In the genomic region with DNA sequence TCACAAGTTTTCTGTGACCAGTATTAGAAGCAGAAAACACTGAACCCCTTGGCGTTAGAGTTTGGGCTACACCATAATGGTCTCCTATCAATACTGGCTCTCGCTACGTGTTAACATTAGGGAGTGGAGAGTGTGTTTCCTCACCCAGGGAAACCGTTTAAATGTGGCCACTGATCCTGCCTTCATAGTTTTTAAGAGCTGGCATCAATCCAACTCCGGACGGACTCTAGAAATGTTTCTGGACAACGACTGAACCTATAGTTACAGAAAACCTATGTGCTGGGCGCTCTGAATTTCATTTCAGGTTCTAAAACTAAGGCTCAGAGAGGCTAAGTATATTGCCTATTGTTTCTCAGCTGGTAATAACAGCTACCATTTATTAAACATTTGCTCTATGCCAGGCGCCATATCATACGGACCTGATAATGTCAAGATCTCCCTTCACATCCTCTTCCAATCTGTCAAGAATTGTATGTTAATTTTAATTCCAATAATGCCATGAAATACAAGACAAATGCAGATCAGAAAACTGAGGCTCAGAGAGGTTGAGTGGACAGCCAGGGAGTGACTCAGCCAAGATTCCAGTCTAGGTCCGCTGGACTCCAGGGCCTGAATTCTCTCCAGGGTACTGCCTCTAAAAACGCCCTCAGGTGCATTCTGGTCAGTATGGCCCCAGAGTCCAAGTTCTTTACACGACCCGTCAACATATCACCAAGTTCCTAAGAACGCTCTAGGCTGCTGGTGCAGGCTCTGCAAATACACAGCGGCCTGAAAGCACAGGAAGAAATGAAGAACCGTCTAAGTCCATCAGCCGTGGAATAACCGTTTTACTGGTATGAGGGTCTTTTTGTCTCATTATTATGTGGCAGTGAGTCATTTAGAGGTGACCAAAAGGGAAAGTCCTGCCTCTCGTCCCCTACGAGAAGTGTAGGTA, we compare ENCODE assay signal across 8 cellular contexts. TPM values are rescaled to one million over a fixed set of nuclear protein-coding genes. Genes with fewer than 3 reads are reported as not detected.
A peak's percentile ranks its signal among the peaks of the same experiment; 100 is the strongest.
DNase-seq lines count a peak whose midpoint lies in the region; ATAC-seq, FAIRE-seq and TF ChIP-seq lines count a peak whose summit lies in the region.

No MANE protein-coding gene starts in this region.

- H3K79me2 ChIP-seq in SU-DHL-6 (ENCODE audit: insufficient read depth, low read length), result peaks cover 36% of the 10 kb centered on the region

- peak overlapping the region; percentile 85 for H3K27ac ChIP-seq in SU-DHL-6 (ENCODE audit: low read depth, low read length)

- H3K36me3 Mint-ChIP-seq in natural killer cell, result no peaks in the 10 kb centered on the region

- H3K4me3 Mint-ChIP-seq in natural killer cell, result peak overlapping the region; percentile 97

- peak overlapping the region; percentile 89 for H3K4me3 ChIP-seq in SU-DHL-6 (ENCODE audit: insufficient read depth, low read length, poor library complexity, severe bottlenecking)

- H3K27me3 ChIP-seq in SU-DHL-6 (ENCODE audit: low read length), result no peaks in the 10 kb centered on the region

- peaks cover 25 to 39% of the 10 kb centered on the region in 2 donors for H3K4me1 Mint-ChIP-seq in natural killer cell

- peak overlapping the region; percentile 90 for H3K9ac ChIP-seq in SU-DHL-6 (ENCODE audit: low read length)

- no peaks in the 10 kb centered on the region; the same call in 1 of the 2 replicates for H4K20me1 ChIP-seq in SU-DHL-6 (ENCODE audit: low read depth, low read length)

- peak overlapping the region; percentile 96 for H3K4me2 ChIP-seq in SU-DHL-6 (ENCODE audit: low read depth, low read length, poor library complexity, severe bottlenecking)

- H3K9me3 Mint-ChIP-seq in natural killer cell, result no peaks in the 10 kb centered on the region

- in situ Hi-C loops in ACHN (cut with HindIII; ENCODE audit: low pct_ligation_motif_present, low pct_unique_long_range_greater_than_20kb, low sequenced_read_pairs), result no loop called here

- TF ChIP-seq CTCF in SU-DHL-6 (IDR thresholded peaks at IDR 0.05; ENCODE audit: insufficient read depth, low read length, poor library complexity, severe bottlenecking) (no peak), natural killer cell (IDR thresholded peaks at IDR 0.05) (no peak)

- H3F3A ChIP-seq in SU-DHL-6 (ENCODE audit: insufficient read depth), result peaks cover 45% of the 10 kb centered on the region

- H3K27me3 Mint-ChIP-seq in natural killer cell (ENCODE audit: low read depth in 2 of 2), result no peaks in the 10 kb centered on the region

- peak; percentile 34 for ATAC-seq in GM19463 (IDR thresholded peaks at IDR 0.05; ENCODE audit: unreplicated experiment)
- ATAC-seq in esophagus mucosa, result peak; percentile 0
- ATAC-seq in natural killer cell, result peak in 1 of 3 donors; percentile 1

- no peaks in the 10 kb centered on the region for H3K9me2 ChIP-seq in SU-DHL-6 (replicated peaks; ENCODE audit: insufficient read depth, low read length)

- peak overlapping the region; percentile 94 to 95 for H3K27ac Mint-ChIP-seq in natural killer cell

- DNase-seq in ACHN, result peak; percentile 71
- no peak for DNase-seq in natural killer cell
- DNase-seq in dedifferentiated amniotic fluid mesenchymal stem cell (ENCODE audit: extremely low spot score), result no peak
- DNase-seq in NCI-H1930 (lab: John Stamatoyannopoulos, UW), result no peak
- no peak for DNase-seq in frontal cortex (ENCODE audit: low spot score in 2 of 2)

- peaks cover 4% of the 10 kb centered on the region; the same call in 1 of the 2 replicates for H3K36me3 ChIP-seq in SU-DHL-6 (ENCODE audit: low read length)

- no peak for FAIRE-seq in frontal cortex (lab: Jason Lieb, UNC)

- no peaks in the 10 kb centered on the region for H3K9me3 ChIP-seq in SU-DHL-6 (ENCODE audit: insufficient read depth, low read length)

- intact Hi-C loops in natural killer cell (cut with micrococcal nuclease), result loop anchor here (5.0 kb wide), 1 partner anchor 130 kb away; no protein-coding TSS in a partner anchor

- H2AFZ ChIP-seq in SU-DHL-6 (ENCODE audit: low read depth, low read length, severe bottlenecking), result peak overlapping the region; percentile 70

RNA-seq across cellular contexts. Expression of gene ASXL1, which starts 0.9 kb away (rescaled TPM):
- total RNA-seq in esophagus mucosa (27.5 TPM), natural killer cell (100 to 1,000 TPM; 106 to 125 (median 108) TPM), frontal cortex (64.8 TPM)
